19 cellular contexts compared by ENCODE assay signal in the genomic region with DNA sequence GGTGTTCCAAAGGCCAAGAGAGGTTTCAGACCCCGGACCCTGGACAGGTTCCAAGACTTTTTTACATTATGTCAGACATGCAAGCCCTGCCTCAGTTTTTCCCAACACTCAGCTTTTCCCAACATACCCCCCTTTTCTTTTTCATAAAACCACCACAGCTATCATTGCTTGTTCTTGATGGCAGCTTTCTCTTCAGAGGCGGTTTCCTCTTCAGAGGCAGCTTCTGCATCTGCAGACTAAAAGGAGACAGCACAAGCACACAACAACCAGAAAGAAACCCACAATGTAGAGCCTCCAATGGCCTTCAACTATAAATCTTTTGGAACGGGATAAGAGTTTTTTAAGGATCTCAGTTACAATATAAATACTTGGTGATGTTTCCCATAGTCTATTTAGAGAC. TPM values are rescaled to one million over a fixed set of nuclear protein-coding genes. Genes with fewer than 3 reads are reported as not detected.
DNase-seq lines count a peak whose midpoint lies in the region; ATAC-seq lines count a peak whose summit lies in the region.
"Had no signal": no experiment of that assay in that cellular context is flagged by ENCODE, and none has a peak within 500 bp of the region (broad histone marks: within the 10 kb centered on the region; RNA-seq: fewer than 3 reads in every experiment).

No MANE protein-coding gene starts in this region.

- H3K4me3 Mint-ChIP-seq in activated CD4-positive, alpha-beta T cell treated with anti-CD3 and anti-CD28 coated beads, Interleukin-2, amount 10 ng/mL, durations not matched to agents 7 days and 5 days, result no peak overlapping the region
- H3K4me3 Mint-ChIP-seq in activated naive CD8-positive, alpha-beta T cell, result peak overlapping the region; percentile 14
- no peak overlapping the region for H3K4me3 Mint-ChIP-seq in activated naive CD8-positive, alpha-beta T cell treated with anti-CD3 and anti-CD28 coated beads, Interleukin-2, amount 50 U/mL, for 24 hours
- no peak overlapping the region for H3K4me3 Mint-ChIP-seq in activated CD8-positive, alpha-beta T cell treated with anti-CD3 and anti-CD28 coated beads, Interleukin-2, amount 10 ng/mL, durations not matched to agents 7 days and 5 days
- peak overlapping the region in 9 of 10 donors; percentile 37 to 61 (median 50) for H3K4me3 Mint-ChIP-seq in naive thymus-derived CD8-positive, alpha-beta T cell

- peak overlapping the region; percentile 4 for H3K27ac Mint-ChIP-seq in activated CD4-positive, alpha-beta T cell treated with anti-CD3 and anti-CD28 coated beads, Interleukin-2, amount 10 ng/mL, durations not matched to agents 7 days and 5 days
- peak overlapping the region; percentile 94 for H3K27ac Mint-ChIP-seq in activated naive CD8-positive, alpha-beta T cell
- no peak overlapping the region for H3K27ac Mint-ChIP-seq in activated naive CD8-positive, alpha-beta T cell treated with anti-CD3 and anti-CD28 coated beads, Interleukin-2, amount 50 U/mL, for 24 hours
- peak overlapping the region; percentile 57 for H3K27ac Mint-ChIP-seq in activated CD8-positive, alpha-beta T cell treated with anti-CD3 and anti-CD28 coated beads, Interleukin-2, amount 10 ng/mL, durations not matched to agents 7 days and 5 days
- peak overlapping the region; percentile 39 to 92 (median 84) for H3K27ac Mint-ChIP-seq in naive thymus-derived CD8-positive, alpha-beta T cell

- ATAC-seq in activated naive CD8-positive, alpha-beta T cell treated with anti-CD3 and anti-CD28 coated beads, Interleukin-2, amount 50 U/mL, for 24 hours, result no peak
- ATAC-seq in activated CD8-positive, alpha-beta T cell treated with anti-CD3 and anti-CD28 coated beads, Interleukin-2, amount 10 ng/mL, durations not matched to agents 7 days and 5 days, result no peak
- ATAC-seq in naive thymus-derived CD8-positive, alpha-beta T cell, result peak; percentile 54 to 81
- ATAC-seq: GM12878, Panc1 had no signal

- H3K4me1 Mint-ChIP-seq in activated CD4-positive, alpha-beta T cell treated with anti-CD3 and anti-CD28 coated beads, Interleukin-2, amount 10 ng/mL, durations not matched to agents 7 days and 5 days, result peaks cover 68% of the 10 kb centered on the region
- H3K4me1 Mint-ChIP-seq in activated naive CD8-positive, alpha-beta T cell (ENCODE audit: low read depth), result peaks cover 78% of the 10 kb centered on the region
- H3K4me1 Mint-ChIP-seq in activated naive CD8-positive, alpha-beta T cell treated with anti-CD3 and anti-CD28 coated beads, Interleukin-2, amount 50 U/mL, for 24 hours, result peaks cover 57% of the 10 kb centered on the region
- peaks cover 56% of the 10 kb centered on the region for H3K4me1 Mint-ChIP-seq in activated CD8-positive, alpha-beta T cell treated with anti-CD3 and anti-CD28 coated beads, Interleukin-2, amount 10 ng/mL, durations not matched to agents 7 days and 5 days (ENCODE audit: low read depth)
- peaks cover 47 to 83% (median 69%) of the 10 kb centered on the region in 4 donors for H3K4me1 Mint-ChIP-seq in naive thymus-derived CD8-positive, alpha-beta T cell

- DNase-seq in activated CD4-positive, alpha-beta T cell treated with anti-CD3 and anti-CD28 coated beads, Interleukin-2, amount 10 ng/mL, durations not matched to agents 7 days and 5 days, result no peak
- DNase-seq in activated CD4-positive, alpha-beta T cell treated with anti-CD3 and anti-CD28 coated beads for 4 hours, result no peak
- DNase-seq in activated naive CD8-positive, alpha-beta T cell treated with anti-CD3 and anti-CD28 coated beads, Interleukin-2, amount 50 U/mL, for 24 hours, result no peak
- DNase-seq in activated CD8-positive, alpha-beta T cell treated with anti-CD3 and anti-CD28 coated beads, Interleukin-2, amount 10 ng/mL, durations not matched to agents 7 days and 5 days, result no peak
- DNase-seq in naive thymus-derived CD8-positive, alpha-beta T cell, result peak in 2 of 10 donors; percentile 10 to 34
- no peak for DNase-seq in NK-92 treated with Interleukin-12 subunit alpha and Interleukin-12 subunit beta, amount 100 ng/mL, for 24 hours (lab: John Stamatoyannopoulos, UW)
- DNase-seq in SHP77 treated with DMSO at 0.1 percent for 48 hours (lab: John Stamatoyannopoulos, UW), result no peak
- DNase-seq: BE2C, DND-41, KG1, NCI-H1092, NCI-H1436 treated with DMSO at 0.1 percent for 48 hours, NCI-H1930, NCI-H510A, NCI-H748 treated with DMSO at 0.1 percent for 48 hours had no signal

- POLR2A ChIA-PET in activated CD4-positive, alpha-beta T cell treated with anti-CD3 and anti-CD28 coated beads, Interleukin-2, amount 10 ng/mL, durations not matched to agents 7 days and 5 days (lab: Charles Lee), result interaction anchor here (0.6 kb wide), 1 partner anchor 137 kb away, joined by 6 read pairs; no protein-coding TSS in a partner anchor
- POLR2A ChIA-PET in activated CD8-positive, alpha-beta T cell treated with anti-CD3 and anti-CD28 coated beads, Interleukin-2, amount 10 ng/mL, durations not matched to agents 7 days and 5 days (lab: Charles Lee), result interaction anchor here (1.1 to 1.7 kb wide), 2 partner anchors 9 to 103 kb away, joined by 3 to 6 read pairs; no protein-coding TSS in a partner anchor
- POLR2A ChIA-PET in naive thymus-derived CD8-positive, alpha-beta T cell (lab: Charles Lee), result interaction anchor here (0.8 to 2.2 kb wide), 10 partner anchors 9 to 161 kb away, joined by 3 to 9 read pairs (median 5); a partner anchor contains a TSS

- no peaks in the 10 kb centered on the region for H3K27me3 Mint-ChIP-seq in activated CD4-positive, alpha-beta T cell treated with anti-CD3 and anti-CD28 coated beads, Interleukin-2, amount 10 ng/mL, durations not matched to agents 7 days and 5 days
- H3K27me3 Mint-ChIP-seq in activated naive CD8-positive, alpha-beta T cell, result no peaks in the 10 kb centered on the region
- no peaks in the 10 kb centered on the region for H3K27me3 Mint-ChIP-seq in activated naive CD8-positive, alpha-beta T cell treated with anti-CD3 and anti-CD28 coated beads, Interleukin-2, amount 50 U/mL, for 24 hours
- H3K27me3 Mint-ChIP-seq in activated CD8-positive, alpha-beta T cell treated with anti-CD3 and anti-CD28 coated beads, Interleukin-2, amount 10 ng/mL, durations not matched to agents 7 days and 5 days (ENCODE audit: low read depth), result no peaks in the 10 kb centered on the region
- H3K27me3 Mint-ChIP-seq in naive thymus-derived CD8-positive, alpha-beta T cell, result no peaks in the 10 kb centered on the region

- peaks cover 65% of the 10 kb centered on the region for H3K36me3 Mint-ChIP-seq in activated CD4-positive, alpha-beta T cell treated with anti-CD3 and anti-CD28 coated beads, Interleukin-2, amount 10 ng/mL, durations not matched to agents 7 days and 5 days (ENCODE audit: low read depth)
- H3K36me3 Mint-ChIP-seq in activated naive CD8-positive, alpha-beta T cell, result peaks cover 9% of the 10 kb centered on the region
- peaks cover 5% of the 10 kb centered on the region for H3K36me3 Mint-ChIP-seq in activated naive CD8-positive, alpha-beta T cell treated with anti-CD3 and anti-CD28 coated beads, Interleukin-2, amount 50 U/mL, for 24 hours (ENCODE audit: low read depth)
- H3K36me3 Mint-ChIP-seq in activated CD8-positive, alpha-beta T cell treated with anti-CD3 and anti-CD28 coated beads, Interleukin-2, amount 10 ng/mL, durations not matched to agents 7 days and 5 days (ENCODE audit: low read depth), result peaks cover 40% of the 10 kb centered on the region
- peaks cover 0 to 6% (median 5%) of the 10 kb centered on the region in 3 donors for H3K36me3 Mint-ChIP-seq in naive thymus-derived CD8-positive, alpha-beta T cell

- peaks cover 54% of the 10 kb centered on the region for H3K9me3 Mint-ChIP-seq in activated CD4-positive, alpha-beta T cell treated with anti-CD3 and anti-CD28 coated beads, Interleukin-2, amount 10 ng/mL, durations not matched to agents 7 days and 5 days
- peaks cover 6% of the 10 kb centered on the region for H3K9me3 Mint-ChIP-seq in activated naive CD8-positive, alpha-beta T cell (ENCODE audit: low read depth)
- H3K9me3 Mint-ChIP-seq in activated naive CD8-positive, alpha-beta T cell treated with anti-CD3 and anti-CD28 coated beads, Interleukin-2, amount 50 U/mL, for 24 hours, result peaks cover 14% of the 10 kb centered on the region
- peaks cover 30% of the 10 kb centered on the region for H3K9me3 Mint-ChIP-seq in activated CD8-positive, alpha-beta T cell treated with anti-CD3 and anti-CD28 coated beads, Interleukin-2, amount 10 ng/mL, durations not matched to agents 7 days and 5 days (ENCODE audit: insufficient read depth)
- H3K9me3 Mint-ChIP-seq in naive thymus-derived CD8-positive, alpha-beta T cell, result peaks cover 0 to 11% (median 5%) of the 10 kb centered on the region in 9 donors

- CTCF ChIA-PET in activated CD4-positive, alpha-beta T cell treated with anti-CD3 and anti-CD28 coated beads, Interleukin-2, amount 10 ng/mL, durations not matched to agents 7 days and 5 days (lab: Charles Lee), result interaction anchor here (1.0 to 1.5 kb wide), 2 partner anchors 9 to 19 kb away, joined by 4 read pairs; a partner anchor contains a TSS
- CTCF ChIA-PET in activated CD8-positive, alpha-beta T cell treated with anti-CD3 and anti-CD28 coated beads, Interleukin-2, amount 10 ng/mL, durations not matched to agents 7 days and 5 days (lab: Charles Lee), result no interaction called here

RNA-seq across cellular contexts. Expression of a gene that starts 19.3 kb away (rescaled TPM):
- 100 to 1,000 TPM; 105 to 109 TPM for total RNA-seq in activated CD4-positive, alpha-beta T cell treated with anti-CD3 and anti-CD28 coated beads, Interleukin-2, amount 10 ng/mL, durations not matched to agents 7 days and 5 days
- 10 to 100 TPM; 88.9 to 93.3 TPM for total RNA-seq in activated CD8-positive, alpha-beta T cell treated with anti-CD3 and anti-CD28 coated beads, Interleukin-2, amount 10 ng/mL, durations not matched to agents 7 days and 5 days
- total RNA-seq in naive thymus-derived CD8-positive, alpha-beta T cell, result 100 to 1,000 TPM; 213 to 216 TPM
- polyA plus RNA-seq in naive thymus-derived CD8-positive, alpha-beta T cell, result 100 to 1,000 TPM; 115 to 173 (median 121) TPM
- total RNA-seq: A673 had no signal

RNA-seq across cellular contexts. Expression of a gene that starts 45.7 kb away (rescaled TPM):
- 100 to 1,000 TPM; 311 to 335 TPM for total RNA-seq in activated CD4-positive, alpha-beta T cell treated with anti-CD3 and anti-CD28 coated beads, Interleukin-2, amount 10 ng/mL, durations not matched to agents 7 days and 5 days
- total RNA-seq in activated CD8-positive, alpha-beta T cell treated with anti-CD3 and anti-CD28 coated beads, Interleukin-2, amount 10 ng/mL, durations not matched to agents 7 days and 5 days, result 100 to 1,000 TPM; 174 to 186 TPM
- 100 to 1,000 TPM; 381 to 403 TPM for total RNA-seq in naive thymus-derived CD8-positive, alpha-beta T cell
- polyA plus RNA-seq in naive thymus-derived CD8-positive, alpha-beta T cell, result 100 to 1,000 TPM; 233 to 526 (median 341) TPM
- total RNA-seq: A673 had no signal

Comparison
In these comparisons a context has a peak if more than half of its experiments do, and no peak if none do; other contexts are left out.
1. H3K4me3 Mint-ChIP-seq: peak in activated naive CD8-positive, alpha-beta T cell (single experiment) and naive thymus-derived CD8-positive, alpha-beta T cell (9 of 10); none in activated CD4-positive, alpha-beta T cell treated with anti-CD3 and anti-CD28 coated beads, Interleukin-2, amount 10 ng/mL, durations not matched to agents 7 days and 5 days (single experiment), activated naive CD8-positive, alpha-beta T cell treated with anti-CD3 and anti-CD28 coated beads, Interleukin-2, amount 50 U/mL, for 24 hours (single experiment) and activated CD8-positive, alpha-beta T cell treated with anti-CD3 and anti-CD28 coated beads, Interleukin-2, amount 10 ng/mL, durations not matched to agents 7 days and 5 days (single experiment).
2. ATAC-seq: peak in naive thymus-derived CD8-positive, alpha-beta T cell (2 of 2); none in activated naive CD8-positive, alpha-beta T cell treated with anti-CD3 and anti-CD28 coated beads, Interleukin-2, amount 50 U/mL, for 24 hours (single experiment) and activated CD8-positive, alpha-beta T cell treated with anti-CD3 and anti-CD28 coated beads, Interleukin-2, amount 10 ng/mL, durations not matched to agents 7 days and 5 days (single experiment).